In the genomic region with DNA sequence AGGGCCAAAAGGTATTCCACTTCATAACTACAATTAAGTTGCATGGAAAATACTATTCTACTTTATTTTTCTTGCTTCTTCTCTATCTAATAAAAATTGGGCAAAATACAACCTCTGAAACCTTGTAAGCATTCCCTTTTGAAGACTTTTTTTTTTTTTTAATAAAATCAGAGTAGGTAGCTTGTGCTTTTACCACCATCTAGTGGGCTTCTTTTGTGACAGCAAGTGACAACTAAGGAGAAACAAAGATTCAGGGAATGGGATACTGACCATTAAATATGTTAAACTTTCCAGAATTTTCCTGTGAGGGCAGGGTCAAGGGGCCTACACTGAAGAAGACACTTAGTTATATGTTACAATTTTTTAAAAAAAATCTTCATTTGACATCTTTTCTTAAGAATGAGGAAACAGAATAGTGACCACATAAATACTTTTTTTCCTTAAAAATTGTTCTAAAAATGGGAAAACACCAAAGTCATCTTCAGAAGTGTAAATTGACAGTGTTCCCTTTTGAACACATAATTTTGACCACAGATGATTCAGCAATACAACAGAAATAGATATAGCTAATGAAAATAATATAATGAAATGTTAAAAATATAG, we compare ENCODE assay signal across 8 cellular contexts.
A peak's percentile ranks its signal among the peaks of the same experiment; 100 is the strongest.
DNase-seq lines count a peak whose midpoint lies in the region; ATAC-seq and TF ChIP-seq lines count a peak whose summit lies in the region.

No MANE protein-coding gene starts in this region.

- H3F3A ChIP-seq in OCI-LY1 (ENCODE audit: insufficient read depth, low read length), result no peaks in the 10 kb centered on the region
- H3F3A ChIP-seq in smooth muscle cell (ENCODE audit: low read depth), result no peaks in the 10 kb centered on the region

- intact Hi-C loops in HCT116 (cut with micrococcal nuclease) (no loop called here), natural killer cell (cut with micrococcal nuclease) (no loop called here)

- TF ChIP-seq CTCF in AG09309 (IDR thresholded peaks at IDR 0.05; ENCODE audit: control insufficient read depth, insufficient read depth, low read depth, low read length, missing control alignments) (peak; percentile 57), HCT116 (IDR thresholded peaks at IDR 0.05 in 2 of 3, conservative IDR thresholded peaks at IDR 0.05 in 1 of 3; ENCODE audit: borderline replicate concordance in 1 of 3, insufficient read depth in 1 of 3, low read depth in 2 of 3, low read length in 2 of 3) (peak; percentile 46 to 70 (median 65); a peak in 5 of 6 replicates), OCI-LY1 (IDR thresholded peaks at IDR 0.05; ENCODE audit: low read length) (peak; percentile 70), fibroblast of mammary gland (conservative IDR thresholded peaks at IDR 0.05; ENCODE audit: control insufficient read depth, insufficient read depth, low read depth, low read length) (peak; percentile 64), smooth muscle cell (IDR thresholded peaks at IDR 0.05; ENCODE audit: borderline replicate concordance, insufficient read depth, poor library complexity, severe bottlenecking) (peak; percentile 81), natural killer cell (IDR thresholded peaks at IDR 0.05) (no peak)

- no peaks in the 10 kb centered on the region for H3K27me3 Mint-ChIP-seq in natural killer cell (ENCODE audit: low read depth in 2 of 2)
- H3K27me3 Mint-ChIP-seq in stimulated activated naive B cell treated with anti-CD40 and anti-IgM and Interleukin-4, amounts not matched to agents 10 μg/mL and 1 μg/mL and 100 μg/mL, for 72 hours, result no peaks in the 10 kb centered on the region

- POLR2A ChIA-PET in HCT116 (lab: Charles Lee), result no interaction called here

- CTCF ChIA-PET in HCT116 (lab: Charles Lee), result interaction anchor here (1.1 kb wide), 1 partner anchor 138 kb away, joined by 3 read pairs; no protein-coding TSS in a partner anchor

- H3K4me1 ChIP-seq in HCT116 (ENCODE audit: control insufficient read depth in 1 of 2, insufficient read depth in 2 of 2, low read length in 2 of 2) (no peaks in the 10 kb centered on the region), OCI-LY1 (ENCODE audit: insufficient read depth, low read length, severe bottlenecking) (no peaks in the 10 kb centered on the region), smooth muscle cell (ENCODE audit: low read depth) (no peaks in the 10 kb centered on the region)

- no peaks in the 10 kb centered on the region for H3K36me3 Mint-ChIP-seq in natural killer cell
- no peaks in the 10 kb centered on the region for H3K36me3 Mint-ChIP-seq in stimulated activated naive B cell treated with anti-CD40 and anti-IgM and Interleukin-4, amounts not matched to agents 10 μg/mL and 1 μg/mL and 100 μg/mL, for 72 hours

- peaks cover 2% of the 10 kb centered on the region in 2 donors for H3K9me3 Mint-ChIP-seq in natural killer cell
- no peaks in the 10 kb centered on the region for H3K9me3 Mint-ChIP-seq in stimulated activated naive B cell treated with anti-CD40 and anti-IgM and Interleukin-4, amounts not matched to agents 10 μg/mL and 1 μg/mL and 100 μg/mL, for 72 hours

- H3K4me1 Mint-ChIP-seq in natural killer cell, result no peaks in the 10 kb centered on the region
- H3K4me1 Mint-ChIP-seq in stimulated activated naive B cell treated with anti-CD40 and anti-IgM and Interleukin-4, amounts not matched to agents 10 μg/mL and 1 μg/mL and 100 μg/mL, for 72 hours, result no peaks in the 10 kb centered on the region

- no peak overlapping the region for H3K9ac ChIP-seq in HCT116 (ENCODE audit: low read length)
- H3K9ac ChIP-seq in OCI-LY1 (ENCODE audit: low read length), result no peak overlapping the region
- no peak overlapping the region for H3K9ac ChIP-seq in smooth muscle cell (ENCODE audit: low read depth)

- no peak overlapping the region for H3K27ac Mint-ChIP-seq in natural killer cell
- H3K27ac Mint-ChIP-seq in stimulated activated naive B cell treated with anti-CD40 and anti-IgM and Interleukin-4, amounts not matched to agents 10 μg/mL and 1 μg/mL and 100 μg/mL, for 72 hours, result no peak overlapping the region

- no peaks in the 10 kb centered on the region for H4K20me1 ChIP-seq in HCT116 (ENCODE audit: insufficient read depth)
- H4K20me1 ChIP-seq in OCI-LY1 (ENCODE audit: insufficient read depth, low read length), result no peaks in the 10 kb centered on the region
- H4K20me1 ChIP-seq in smooth muscle cell (ENCODE audit: low read depth), result no peaks in the 10 kb centered on the region

- H2AFZ ChIP-seq in HCT116 (ENCODE audit: low read depth, low read length, poor library complexity, severe bottlenecking), result peak overlapping the region; percentile 76
- H2AFZ ChIP-seq in OCI-LY1 (ENCODE audit: low read length), result no peak overlapping the region
- H2AFZ ChIP-seq in smooth muscle cell (ENCODE audit: low read depth), result peak overlapping the region; percentile 44

- no peaks in the 10 kb centered on the region for H3K36me3 ChIP-seq in HCT116 (ENCODE audit: control insufficient read depth in 1 of 2, insufficient read depth in 2 of 2, low read length in 2 of 2)
- no peaks in the 10 kb centered on the region for H3K36me3 ChIP-seq in OCI-LY1 (ENCODE audit: insufficient read depth, low read length)
- no peaks in the 10 kb centered on the region for H3K36me3 ChIP-seq in smooth muscle cell (ENCODE audit: low read depth)

- peak; percentile 80 for TF ChIP-seq RAD21 in HCT116 (IDR thresholded peaks at IDR 0.05; ENCODE audit: low read depth)

- H3K79me2 ChIP-seq in HCT116 (ENCODE audit: insufficient read depth, low read length) (no peaks in the 10 kb centered on the region), OCI-LY1 (ENCODE audit: insufficient read depth, low read length) (no peaks in the 10 kb centered on the region), smooth muscle cell (ENCODE audit: low read depth) (no peaks in the 10 kb centered on the region)

- no peak overlapping the region for H3K4me3 ChIP-seq in AG09309 (ENCODE audit: control insufficient read depth, low read depth, low read length)
- H3K4me3 ChIP-seq in HCT116 (replicated peaks in 1 of 2; ENCODE audit: low read depth in 1 of 2, low read length in 2 of 2), result no peak overlapping the region
- H3K4me3 ChIP-seq in OCI-LY1 (ENCODE audit: low read depth, low read length, poor library complexity, severe bottlenecking), result no peak overlapping the region
- no peak overlapping the region for H3K4me3 ChIP-seq in fibroblast of mammary gland (ENCODE audit: control insufficient read depth, low read depth, low read length)
- H3K4me3 ChIP-seq in smooth muscle cell, result no peak overlapping the region

- RAD21 ChIA-PET in HCT116 (lab: Charles Lee; ENCODE audit: low non-redundant PET in 1 of 2, low total read pairs in 2 of 2, uncharacterized antibody in 2 of 2, unreplicated experiment in 2 of 2), result no interaction called here

- H3K4me3 Mint-ChIP-seq in natural killer cell, result no peak overlapping the region
- H3K4me3 Mint-ChIP-seq in stimulated activated naive B cell treated with anti-CD40 and anti-IgM and Interleukin-4, amounts not matched to agents 10 μg/mL and 1 μg/mL and 100 μg/mL, for 72 hours, result no peak overlapping the region

- H3K9me3 ChIP-seq in HCT116 (ENCODE audit: control insufficient read depth in 1 of 2, insufficient read depth in 1 of 2, low read depth in 1 of 2, low read length in 2 of 2) (no peaks in the 10 kb centered on the region), OCI-LY1 (ENCODE audit: low read length) (no peaks in the 10 kb centered on the region), smooth muscle cell (replicated peaks; ENCODE audit: low read depth) (no peaks in the 10 kb centered on the region)

- H3K27me3 ChIP-seq in HCT116 (ENCODE audit: insufficient read depth, low read length) (no peaks in the 10 kb centered on the region), OCI-LY1 (ENCODE audit: insufficient read depth, low read length) (no peaks in the 10 kb centered on the region), smooth muscle cell (ENCODE audit: low read depth) (no peaks in the 10 kb centered on the region)

- no peak overlapping the region for H3K4me2 ChIP-seq in HCT116 (ENCODE audit: low read length)
- no peak overlapping the region for H3K4me2 ChIP-seq in OCI-LY1 (ENCODE audit: low read length)
- H3K4me2 ChIP-seq in smooth muscle cell, result no peak overlapping the region

- no TSS peak for BruUV-seq in HCT116 (replicated peaks; lab: Mats Ljungman, UMichigan)

- H3K27ac ChIP-seq in HCT116 (ENCODE audit: low read depth, low read length), result no peak overlapping the region
- H3K27ac ChIP-seq in OCI-LY1 (ENCODE audit: low read depth, low read length, poor library complexity, severe bottlenecking), result no peak overlapping the region
- no peak overlapping the region for H3K27ac ChIP-seq in smooth muscle cell (ENCODE audit: low read depth)

- ATAC-seq in HCT116 (peak; percentile 57), natural killer cell (no peak), GM19467 (IDR thresholded peaks at IDR 0.05; ENCODE audit: unreplicated experiment) (no peak)
- no peak for ATAC-seq in stimulated activated naive B cell treated with anti-CD40 and anti-IgM and Interleukin-4, amounts not matched to agents 10 μg/mL and 1 μg/mL and 100 μg/mL, for 72 hours (replicated peaks)

- DNase-seq in AG09309 (ENCODE audit: low read depth) (peak; percentile 7), HCT116 (ENCODE audit: low read depth, low spot score) (peak; percentile 37), fibroblast of mammary gland (ENCODE audit: low read depth) (peak; percentile 61), smooth muscle cell (lab: John Stamatoyannopoulos, UW; ENCODE audit: unreplicated experiment) (no peak), natural killer cell (no peak)
- DNase-seq in stimulated activated naive B cell treated with anti-CD40 and anti-IgM and Interleukin-4, amounts not matched to agents 10 μg/mL and 1 μg/mL and 100 μg/mL, for 72 hours, result no peak

- H3K9me2 ChIP-seq in HCT116 (ENCODE audit: insufficient read depth), result no peaks in the 10 kb centered on the region
- no peaks in the 10 kb centered on the region for H3K9me2 ChIP-seq in OCI-LY1 (ENCODE audit: low read depth, low read length)

- TF ChIP-seq POLR2A in HCT116 (IDR thresholded peaks at IDR 0.05; ENCODE audit: borderline replicate concordance, extremely low read depth, insufficient read depth, insufficient read length), result no peak

TF ChIP-seq in HCT116, 20 proteins besides CTCF, POLR2A, EP300 and RAD21 (continues in another document):
- TF ChIP-seq SRF (IDR thresholded peaks at IDR 0.05; ENCODE audit: low read depth) (no peak), JUND (IDR thresholded peaks at IDR 0.05) (no peak), ELF1 (IDR thresholded peaks at IDR 0.05; ENCODE audit: borderline replicate concordance, low read depth) (no peak), SIN3A (IDR thresholded peaks at IDR 0.05; ENCODE audit: low read depth) (no peak), CEBPB (IDR thresholded peaks at IDR 0.05; ENCODE audit: low read depth) (no peak), CBX3 (IDR thresholded peaks at IDR 0.05; ENCODE audit: low read depth) (no peak), POLR2AphosphoS5 (IDR thresholded peaks at IDR 0.05; ENCODE audit: low read depth, low read length) (no peak)
- TF ChIP-seq, protein P1, sequence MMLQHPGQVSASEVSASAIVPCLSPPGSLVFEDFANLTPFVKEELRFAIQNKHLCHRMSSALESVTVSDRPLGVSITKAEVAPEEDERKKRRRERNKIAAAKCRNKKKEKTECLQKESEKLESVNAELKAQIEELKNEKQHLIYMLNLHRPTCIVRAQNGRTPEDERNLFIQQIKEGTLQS (IDR thresholded peaks at IDR 0.05), result no peak

Comparison
In these comparisons a context has a peak if more than half of its experiments do, and no peak if none do; other contexts are left out.
1. DNase-seq: peak in AG09309 (single experiment), HCT116 (single experiment) and fibroblast of mammary gland (single experiment); none in smooth muscle cell (single experiment), natural killer cell (single experiment) and stimulated activated naive B cell treated with anti-CD40 and anti-IgM and Interleukin-4, amounts not matched to agents 10 μg/mL and 1 μg/mL and 100 μg/mL, for 72 hours (single experiment).